ENCODE assay signal across 32 cellular contexts in the genomic region with DNA sequence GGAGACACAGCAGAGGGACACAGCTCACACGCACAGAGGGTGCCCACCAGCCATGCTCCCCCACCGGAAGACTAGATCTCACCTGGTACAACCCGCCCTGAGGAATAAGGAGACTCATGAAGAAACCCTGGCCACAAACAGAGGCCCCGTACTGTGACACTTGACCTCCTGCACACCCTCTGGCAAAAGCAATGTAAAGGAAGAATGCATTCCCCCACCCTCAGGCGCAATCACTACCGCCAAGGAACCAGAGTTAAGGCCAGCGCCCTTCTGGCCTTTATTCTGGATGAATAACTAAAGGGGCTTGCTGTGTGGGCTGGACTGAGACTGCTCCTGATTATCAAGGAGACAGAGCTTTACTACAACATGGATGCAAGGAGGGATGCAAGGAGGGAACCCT.
"Had no signal": no experiment of that assay in that cellular context is flagged by ENCODE, and none has a peak within 500 bp of the region (broad histone marks: within the 10 kb centered on the region; RNA-seq: fewer than 3 reads in every experiment).

No MANE protein-coding gene starts in this region.

- H3K4me3 Mint-ChIP-seq: activated CD4-positive, alpha-beta memory T cell treated with anti-CD3 and anti-CD28 coated beads for 36 hours; activated CD4-positive, alpha-beta T cell treated with anti-CD3 and anti-CD28 coated beads for 36 hours; activated CD4-positive, alpha-beta T cell treated with anti-CD3 and anti-CD28 coated beads, Interleukin-2, amount 10 ng/mL, durations not matched to agents 24 days and 14 days; activated CD8-positive, alpha-beta memory T cell treated with anti-CD3 and anti-CD28 coated beads, Interleukin-2, amount 10 ng/mL, durations not matched to agents 7 days and 5 days; activated CD8-positive, alpha-beta T cell treated with anti-CD3 and anti-CD28 coated beads, Interleukin-2, amount 10 ng/mL, durations not matched to agents 7 days and 5 days; activated naive CD4-positive, alpha-beta T cell treated with anti-CD3 and anti-CD28 coated beads for 36 hours; activated naive CD4-positive, alpha-beta T cell treated with anti-CD3 and anti-CD28 coated beads, Interleukin-2, amount 50 U/mL, for 24 hours; activated naive CD8-positive, alpha-beta T cell treated with anti-CD3 and anti-CD28 coated beads for 36 hours; activated naive CD8-positive, alpha-beta T cell treated with anti-CD3 and anti-CD28 coated beads, Interleukin-2, amount 50 U/mL, for 24 hours; activated T-helper 1 cell treated with anti-CD3 and anti-CD28 coated beads, Interleukin-12 subunit alpha, Interleukin-12 subunit beta, Interleukin-2, Interleukin-4 antibody, amounts not matched to agents 30 ng/mL and 10 ng/mL and 1 ng/mL, durations not matched to agents 14 hours and 24 hours and 36 hours; effector memory CD8-positive, alpha-beta T cell; T-helper 17 cell; T-helper 2 cell treated with Interferon-gamma antibody and Interleukin-4, amounts not matched to agents 5 μg/mL and 100 μg/mL, for 36 hours had no signal

- H3K36me3 Mint-ChIP-seq: activated CD4-positive, alpha-beta memory T cell treated with anti-CD3 and anti-CD28 coated beads for 36 hours; activated CD8-positive, alpha-beta memory T cell treated with anti-CD3 and anti-CD28 coated beads, Interleukin-2, amount 10 ng/mL, durations not matched to agents 7 days and 5 days; activated naive CD4-positive, alpha-beta T cell treated with anti-CD3 and anti-CD28 coated beads, Interleukin-2, amount 50 U/mL, for 24 hours; activated naive CD8-positive, alpha-beta T cell treated with anti-CD3 and anti-CD28 coated beads for 36 hours had no signal

- ATAC-seq: activated CD4-positive, alpha-beta T cell treated with anti-CD3 and anti-CD28 coated beads for 36 hours; activated CD8-positive, alpha-beta memory T cell treated with anti-CD3 and anti-CD28 coated beads, Interleukin-2, amount 10 ng/mL, durations not matched to agents 7 days and 5 days; activated CD8-positive, alpha-beta T cell treated with anti-CD3 and anti-CD28 coated beads, Interleukin-2, amount 10 ng/mL, durations not matched to agents 7 days and 5 days; activated naive CD8-positive, alpha-beta T cell treated with anti-CD3 and anti-CD28 coated beads, Interleukin-2, amount 50 U/mL, for 24 hours; body of pancreas; effector memory CD8-positive, alpha-beta T cell; esophagus mucosa; heart left ventricle; T-helper 17 cell had no signal

- DNase-seq: activated CD4-positive, alpha-beta memory T cell treated with anti-CD3 and anti-CD28 coated beads for 36 hours; activated CD4-positive, alpha-beta T cell treated with anti-CD3 and anti-CD28 coated beads for 36 hours; activated CD4-positive, alpha-beta T cell treated with anti-CD3 and anti-CD28 coated beads, Interleukin-2, amount 10 ng/mL, durations not matched to agents 24 days and 14 days; activated CD4-positive, CD25-positive, alpha-beta regulatory T cell; activated CD4-positive, CD25-positive, alpha-beta regulatory T cell treated with anti-CD3 and anti-CD28 coated beads, Interleukin-2, amount 50 U/mL, for 72 hours; activated CD8-positive, alpha-beta memory T cell treated with anti-CD3 and anti-CD28 coated beads, Interleukin-2, amount 10 ng/mL, durations not matched to agents 7 days and 5 days; activated CD8-positive, alpha-beta memory T cell treated with anti-CD3 and anti-CD28 coated beads, Interleukin-2, amount 50 U/mL, for 4 hours; activated CD8-positive, alpha-beta T cell treated with anti-CD3 and anti-CD28 coated beads, Interleukin-2, amount 10 ng/mL, durations not matched to agents 7 days and 5 days; activated effector memory CD4-positive, alpha-beta T cell treated with anti-CD3 and anti-CD28 coated beads, Interleukin-2, amount 50 U/mL, for 16 hours; activated naive CD4-positive, alpha-beta T cell treated with anti-CD3 and anti-CD28 coated beads for 36 hours; activated naive CD8-positive, alpha-beta T cell treated with anti-CD3 and anti-CD28 coated beads for 36 hours; activated naive CD8-positive, alpha-beta T cell treated with anti-CD3 and anti-CD28 coated beads, Interleukin-2, amount 50 U/mL, for 24 hours; activated T-cell treated with anti-CD3 and anti-CD28 coated beads, Interleukin-2, amount 50 U/mL, for 1 hour; activated T-cell treated with anti-CD3 and anti-CD28 coated beads, Interleukin-2, amount 50 U/mL, for 48 hours; adrenal gland; amygdala; aorta; body of pancreas; caudate nucleus; colonic mucosa; effector memory CD8-positive, alpha-beta T cell; foreskin fibroblast; heart left ventricle; T-helper 1 cell; T-helper 17 cell; T1000; WERI-Rb-1 had no signal

- H3K9me3 Mint-ChIP-seq: activated CD4-positive, alpha-beta T cell treated with anti-CD3 and anti-CD28 coated beads, Interleukin-2, amount 10 ng/mL, durations not matched to agents 24 days and 14 days; activated naive CD4-positive, alpha-beta T cell treated with anti-CD3 and anti-CD28 coated beads, Interleukin-2, amount 50 U/mL, for 24 hours; activated naive CD8-positive, alpha-beta T cell treated with anti-CD3 and anti-CD28 coated beads for 36 hours; activated naive CD8-positive, alpha-beta T cell treated with anti-CD3 and anti-CD28 coated beads, Interleukin-2, amount 50 U/mL, for 24 hours had no signal

- H3K4me1 Mint-ChIP-seq: activated CD4-positive, alpha-beta T cell treated with anti-CD3 and anti-CD28 coated beads for 36 hours; activated CD4-positive, alpha-beta T cell treated with anti-CD3 and anti-CD28 coated beads, Interleukin-2, amount 10 ng/mL, durations not matched to agents 24 days and 14 days; activated CD8-positive, alpha-beta memory T cell treated with anti-CD3 and anti-CD28 coated beads, Interleukin-2, amount 10 ng/mL, durations not matched to agents 7 days and 5 days; activated naive CD4-positive, alpha-beta T cell treated with anti-CD3 and anti-CD28 coated beads, Interleukin-2, amount 50 U/mL, for 24 hours; activated naive CD8-positive, alpha-beta T cell treated with anti-CD3 and anti-CD28 coated beads for 36 hours; activated naive CD8-positive, alpha-beta T cell treated with anti-CD3 and anti-CD28 coated beads, Interleukin-2, amount 50 U/mL, for 24 hours; T-helper 17 cell had no signal

- H3K27ac Mint-ChIP-seq: activated CD4-positive, alpha-beta memory T cell treated with anti-CD3 and anti-CD28 coated beads for 36 hours; activated CD4-positive, alpha-beta T cell treated with anti-CD3 and anti-CD28 coated beads for 36 hours; activated CD4-positive, alpha-beta T cell treated with anti-CD3 and anti-CD28 coated beads, Interleukin-2, amount 10 ng/mL, durations not matched to agents 24 days and 14 days; activated CD8-positive, alpha-beta memory T cell treated with anti-CD3 and anti-CD28 coated beads, Interleukin-2, amount 10 ng/mL, durations not matched to agents 7 days and 5 days; activated CD8-positive, alpha-beta T cell treated with anti-CD3 and anti-CD28 coated beads, Interleukin-2, amount 10 ng/mL, durations not matched to agents 7 days and 5 days; activated naive CD4-positive, alpha-beta T cell treated with anti-CD3 and anti-CD28 coated beads for 36 hours; activated naive CD4-positive, alpha-beta T cell treated with anti-CD3 and anti-CD28 coated beads, Interleukin-2, amount 50 U/mL, for 24 hours; activated naive CD8-positive, alpha-beta T cell treated with anti-CD3 and anti-CD28 coated beads for 36 hours; activated naive CD8-positive, alpha-beta T cell treated with anti-CD3 and anti-CD28 coated beads, Interleukin-2, amount 50 U/mL, for 24 hours; activated T-helper 1 cell treated with anti-CD3 and anti-CD28 coated beads, Interleukin-12 subunit alpha, Interleukin-12 subunit beta, Interleukin-2, Interleukin-4 antibody, amounts not matched to agents 30 ng/mL and 10 ng/mL and 1 ng/mL, durations not matched to agents 14 hours and 24 hours and 36 hours; activated T-helper 2 cell treated with anti-CD3 and anti-CD28 coated beads, Interferon-gamma antibody, Interleukin-2, Interleukin-4, amounts not matched to agents 10 μg/mL and 5 μg/mL and 100 μg/mL, durations not matched to agents 14 hours and 24 hours and 36 hours; effector memory CD8-positive, alpha-beta T cell; T-helper 17 cell; T-helper 2 cell treated with Interferon-gamma antibody and Interleukin-4, amounts not matched to agents 5 μg/mL and 100 μg/mL, for 36 hours had no signal

- H3K27me3 Mint-ChIP-seq: activated CD4-positive, alpha-beta memory T cell treated with anti-CD3 and anti-CD28 coated beads for 36 hours; activated CD4-positive, alpha-beta T cell treated with anti-CD3 and anti-CD28 coated beads for 36 hours; activated CD4-positive, alpha-beta T cell treated with anti-CD3 and anti-CD28 coated beads, Interleukin-2, amount 10 ng/mL, durations not matched to agents 24 days and 14 days; activated CD8-positive, alpha-beta memory T cell treated with anti-CD3 and anti-CD28 coated beads, Interleukin-2, amount 10 ng/mL, durations not matched to agents 7 days and 5 days; activated naive CD4-positive, alpha-beta T cell treated with anti-CD3 and anti-CD28 coated beads, Interleukin-2, amount 50 U/mL, for 24 hours; activated naive CD8-positive, alpha-beta T cell treated with anti-CD3 and anti-CD28 coated beads for 36 hours; activated naive CD8-positive, alpha-beta T cell treated with anti-CD3 and anti-CD28 coated beads, Interleukin-2, amount 50 U/mL, for 24 hours; effector memory CD8-positive, alpha-beta T cell; T-helper 17 cell had no signal
